Comparison of ENCODE assay signal across 1 cellular context in the genomic region with DNA sequence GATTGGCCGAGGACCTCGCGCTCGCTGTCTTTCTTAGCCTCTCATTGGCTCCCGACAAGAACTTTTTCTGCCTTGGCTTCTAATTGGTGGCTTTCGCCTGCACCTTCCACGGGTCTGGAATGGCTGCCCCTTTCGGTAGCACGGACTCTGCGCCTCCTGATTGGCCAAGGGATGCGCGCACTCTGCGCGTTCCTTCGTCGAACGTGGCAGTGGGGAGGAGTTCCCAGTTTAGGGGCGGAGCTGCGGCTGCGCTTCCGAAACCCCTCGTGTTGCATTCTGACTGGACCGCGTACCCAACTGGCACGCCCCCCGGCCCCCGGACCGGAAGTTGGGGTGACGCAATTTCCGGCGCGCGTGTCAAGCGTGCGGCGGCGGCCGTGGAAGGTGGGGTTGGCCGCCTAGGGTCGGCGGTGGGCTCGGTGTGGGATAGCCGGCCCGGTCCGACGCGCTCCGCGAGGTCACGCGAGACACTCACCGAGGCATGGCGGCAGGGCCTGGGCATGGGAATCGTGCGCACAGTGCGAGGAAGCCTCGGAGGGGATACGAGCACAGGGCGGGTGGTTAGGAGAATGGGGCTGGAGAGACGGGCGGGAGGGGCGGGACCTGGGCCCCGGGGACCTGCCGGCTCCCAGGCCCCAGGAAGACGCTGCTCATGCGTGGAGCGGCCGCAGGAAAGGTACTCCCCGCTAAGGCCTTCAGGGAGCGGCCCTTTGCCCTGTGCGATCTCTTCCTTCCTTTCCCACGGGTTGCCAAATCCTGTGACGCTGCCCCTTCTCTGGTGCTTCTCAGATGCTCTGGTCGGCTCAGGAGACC.
TF ChIP-seq lines count a peak whose summit lies in the region.

No MANE protein-coding gene starts in this region.

TF ChIP-seq in HepG2, 621 proteins besides CTCF, POLR2A, EP300 and RAD21 (continued from another document and continues in another):
- TF ChIP-seq MAZ (IDR thresholded peaks at IDR 0.05; ENCODE audit: borderline replicate concordance, low read depth, low read length) (no peak; the same call in 1 of the 2 replicates), MAZ (CRISPR knock-in tag; IDR thresholded peaks at IDR 0.05; ENCODE audit: low read depth) (peak; percentile 45), MIER3 (CRISPR knock-in tag; IDR thresholded peaks at IDR 0.05; ENCODE audit: borderline replicate concordance) (peak; percentile 88; the same call in 1 of the 2 replicates), REL (CRISPR knock-in tag; conservative IDR thresholded peaks at IDR 0.05) (peak; percentile 85; the same call in 1 of the 2 replicates), KIAA2018 (CRISPR knock-in tag; IDR thresholded peaks at IDR 0.05; ENCODE audit: borderline replicate concordance) (0 out of 2 replicates have a peak, but pooled peaks have one; percentile 70), ZNF17 (CRISPR knock-in tag; IDR thresholded peaks at IDR 0.05) (no peak), ZNF670 (CRISPR knock-in tag; IDR thresholded peaks at IDR 0.05; ENCODE audit: borderline replicate concordance) (peak; percentile 86), ZNF230 (CRISPR knock-in tag; IDR thresholded peaks at IDR 0.05) (peak; percentile 59; the same call in 1 of the 2 replicates), ZNF484 (CRISPR knock-in tag; IDR thresholded peaks at IDR 0.05; ENCODE audit: borderline replicate concordance, low read depth) (no peak), YY1 (IDR thresholded peaks at IDR 0.05; ENCODE audit: insufficient read depth, insufficient replicate concordance, low read depth, low read length) (peak; percentile 71), GTF2F1 (IDR thresholded peaks at IDR 0.05; ENCODE audit: low read length) (no peak), PAXIP1 (CRISPR knock-in tag; conservative IDR thresholded peaks at IDR 0.05) (peak; percentile 54; the same call in 1 of the 2 replicates), ZNF382 (CRISPR knock-in tag; IDR thresholded peaks at IDR 0.05; ENCODE audit: borderline replicate concordance) (no peak), TFDP1 (CRISPR knock-in tag; IDR thresholded peaks at IDR 0.05; ENCODE audit: borderline replicate concordance) (peak; percentile 65), ZFP37 (CRISPR knock-in tag; IDR thresholded peaks at IDR 0.05; ENCODE audit: borderline replicate concordance) (peak; percentile 66; the same call in 1 of the 2 replicates), ZNF660 (CRISPR knock-in tag; IDR thresholded peaks at IDR 0.05; ENCODE audit: borderline replicate concordance, low read depth) (no peak), TRIM22 (IDR thresholded peaks at IDR 0.05) (no peak), ZNF205 (CRISPR knock-in tag; IDR thresholded peaks at IDR 0.05) (peak; percentile 83; the same call in 1 of the 2 replicates), FOXC1 (CRISPR knock-in tag; IDR thresholded peaks at IDR 0.05; ENCODE audit: borderline replicate concordance) (no peak), ZGPAT (CRISPR knock-in tag; IDR thresholded peaks at IDR 0.05) (peak; percentile 92), PCBP1 (IDR thresholded peaks at IDR 0.05; ENCODE audit: borderline replicate concordance, low read depth, low read length) (peak; percentile 90; the same call in 1 of the 2 replicates), ZNF432 (CRISPR knock-in tag; IDR thresholded peaks at IDR 0.05; ENCODE audit: borderline replicate concordance) (no peak), POGZ (CRISPR knock-in tag; IDR thresholded peaks at IDR 0.05) (peak; percentile 92), NR2F2 (IDR thresholded peaks at IDR 0.05; ENCODE audit: borderline replicate concordance, low read depth) (no peak; the same call in 1 of the 2 replicates), ZNF280B (CRISPR knock-in tag; IDR thresholded peaks at IDR 0.05; ENCODE audit: borderline replicate concordance) (peak; percentile 90)
- TF ChIP-seq, protein P1, sequence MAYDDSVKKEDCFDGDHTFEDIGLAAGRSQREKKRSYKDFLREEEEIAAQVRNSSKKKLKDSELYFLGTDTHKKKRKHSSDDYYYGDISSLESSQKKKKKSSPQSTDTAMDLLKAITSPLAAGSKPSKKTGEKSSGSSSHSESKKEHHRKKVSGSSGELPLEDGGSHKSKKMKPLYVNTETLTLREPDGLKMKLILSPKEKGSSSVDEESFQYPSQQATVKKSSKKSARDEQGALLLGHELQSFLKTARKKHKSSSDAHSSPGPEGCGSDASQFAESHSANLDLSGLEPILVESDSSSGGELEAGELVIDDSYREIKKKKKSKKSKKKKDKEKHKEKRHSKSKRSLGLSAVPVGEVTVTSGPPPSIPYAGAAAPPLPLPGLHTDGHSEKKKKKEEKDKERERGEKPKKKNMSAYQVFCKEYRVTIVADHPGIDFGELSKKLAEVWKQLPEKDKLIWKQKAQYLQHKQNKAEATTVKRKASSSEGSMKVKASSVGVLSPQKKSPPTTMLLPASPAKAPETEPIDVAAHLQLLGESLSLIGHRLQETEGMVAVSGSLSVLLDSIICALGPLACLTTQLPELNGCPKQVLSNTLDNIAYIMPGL (CRISPR knock-in tag; IDR thresholded peaks at IDR 0.05; ENCODE audit: borderline replicate concordance in 1 of 2, low read depth in 1 of 2): peak; percentile 51 to 88; a peak in 3 of 4 replicates
